Comparison of ENCODE assay signal across 2 cellular contexts in the genomic region with DNA sequence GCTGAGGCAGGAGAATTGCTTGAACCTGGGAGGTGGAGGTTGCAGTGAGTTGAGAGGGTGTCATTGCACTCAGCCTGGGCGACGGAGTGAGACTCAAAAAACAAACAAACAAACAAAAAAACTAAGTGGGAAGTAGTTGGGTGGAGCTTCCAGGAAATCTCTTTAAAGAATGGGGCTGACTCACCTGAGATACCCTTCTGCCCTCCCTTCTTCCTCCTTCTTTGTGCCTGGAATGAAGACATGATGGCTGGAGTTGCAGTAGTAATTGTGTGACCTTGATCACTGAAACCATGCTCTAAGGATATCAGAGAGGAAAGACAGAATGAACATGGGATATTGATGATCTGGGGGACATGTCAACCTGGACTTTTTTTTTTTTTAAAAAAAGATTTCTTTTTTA.
TF ChIP-seq lines count a peak whose summit lies in the region.

No MANE protein-coding gene starts in this region.

TF ChIP-seq in GM23338, 12 proteins besides CTCF, POLR2A, EP300 and RAD21 (continued from another document):
- TF ChIP-seq, protein P1, sequence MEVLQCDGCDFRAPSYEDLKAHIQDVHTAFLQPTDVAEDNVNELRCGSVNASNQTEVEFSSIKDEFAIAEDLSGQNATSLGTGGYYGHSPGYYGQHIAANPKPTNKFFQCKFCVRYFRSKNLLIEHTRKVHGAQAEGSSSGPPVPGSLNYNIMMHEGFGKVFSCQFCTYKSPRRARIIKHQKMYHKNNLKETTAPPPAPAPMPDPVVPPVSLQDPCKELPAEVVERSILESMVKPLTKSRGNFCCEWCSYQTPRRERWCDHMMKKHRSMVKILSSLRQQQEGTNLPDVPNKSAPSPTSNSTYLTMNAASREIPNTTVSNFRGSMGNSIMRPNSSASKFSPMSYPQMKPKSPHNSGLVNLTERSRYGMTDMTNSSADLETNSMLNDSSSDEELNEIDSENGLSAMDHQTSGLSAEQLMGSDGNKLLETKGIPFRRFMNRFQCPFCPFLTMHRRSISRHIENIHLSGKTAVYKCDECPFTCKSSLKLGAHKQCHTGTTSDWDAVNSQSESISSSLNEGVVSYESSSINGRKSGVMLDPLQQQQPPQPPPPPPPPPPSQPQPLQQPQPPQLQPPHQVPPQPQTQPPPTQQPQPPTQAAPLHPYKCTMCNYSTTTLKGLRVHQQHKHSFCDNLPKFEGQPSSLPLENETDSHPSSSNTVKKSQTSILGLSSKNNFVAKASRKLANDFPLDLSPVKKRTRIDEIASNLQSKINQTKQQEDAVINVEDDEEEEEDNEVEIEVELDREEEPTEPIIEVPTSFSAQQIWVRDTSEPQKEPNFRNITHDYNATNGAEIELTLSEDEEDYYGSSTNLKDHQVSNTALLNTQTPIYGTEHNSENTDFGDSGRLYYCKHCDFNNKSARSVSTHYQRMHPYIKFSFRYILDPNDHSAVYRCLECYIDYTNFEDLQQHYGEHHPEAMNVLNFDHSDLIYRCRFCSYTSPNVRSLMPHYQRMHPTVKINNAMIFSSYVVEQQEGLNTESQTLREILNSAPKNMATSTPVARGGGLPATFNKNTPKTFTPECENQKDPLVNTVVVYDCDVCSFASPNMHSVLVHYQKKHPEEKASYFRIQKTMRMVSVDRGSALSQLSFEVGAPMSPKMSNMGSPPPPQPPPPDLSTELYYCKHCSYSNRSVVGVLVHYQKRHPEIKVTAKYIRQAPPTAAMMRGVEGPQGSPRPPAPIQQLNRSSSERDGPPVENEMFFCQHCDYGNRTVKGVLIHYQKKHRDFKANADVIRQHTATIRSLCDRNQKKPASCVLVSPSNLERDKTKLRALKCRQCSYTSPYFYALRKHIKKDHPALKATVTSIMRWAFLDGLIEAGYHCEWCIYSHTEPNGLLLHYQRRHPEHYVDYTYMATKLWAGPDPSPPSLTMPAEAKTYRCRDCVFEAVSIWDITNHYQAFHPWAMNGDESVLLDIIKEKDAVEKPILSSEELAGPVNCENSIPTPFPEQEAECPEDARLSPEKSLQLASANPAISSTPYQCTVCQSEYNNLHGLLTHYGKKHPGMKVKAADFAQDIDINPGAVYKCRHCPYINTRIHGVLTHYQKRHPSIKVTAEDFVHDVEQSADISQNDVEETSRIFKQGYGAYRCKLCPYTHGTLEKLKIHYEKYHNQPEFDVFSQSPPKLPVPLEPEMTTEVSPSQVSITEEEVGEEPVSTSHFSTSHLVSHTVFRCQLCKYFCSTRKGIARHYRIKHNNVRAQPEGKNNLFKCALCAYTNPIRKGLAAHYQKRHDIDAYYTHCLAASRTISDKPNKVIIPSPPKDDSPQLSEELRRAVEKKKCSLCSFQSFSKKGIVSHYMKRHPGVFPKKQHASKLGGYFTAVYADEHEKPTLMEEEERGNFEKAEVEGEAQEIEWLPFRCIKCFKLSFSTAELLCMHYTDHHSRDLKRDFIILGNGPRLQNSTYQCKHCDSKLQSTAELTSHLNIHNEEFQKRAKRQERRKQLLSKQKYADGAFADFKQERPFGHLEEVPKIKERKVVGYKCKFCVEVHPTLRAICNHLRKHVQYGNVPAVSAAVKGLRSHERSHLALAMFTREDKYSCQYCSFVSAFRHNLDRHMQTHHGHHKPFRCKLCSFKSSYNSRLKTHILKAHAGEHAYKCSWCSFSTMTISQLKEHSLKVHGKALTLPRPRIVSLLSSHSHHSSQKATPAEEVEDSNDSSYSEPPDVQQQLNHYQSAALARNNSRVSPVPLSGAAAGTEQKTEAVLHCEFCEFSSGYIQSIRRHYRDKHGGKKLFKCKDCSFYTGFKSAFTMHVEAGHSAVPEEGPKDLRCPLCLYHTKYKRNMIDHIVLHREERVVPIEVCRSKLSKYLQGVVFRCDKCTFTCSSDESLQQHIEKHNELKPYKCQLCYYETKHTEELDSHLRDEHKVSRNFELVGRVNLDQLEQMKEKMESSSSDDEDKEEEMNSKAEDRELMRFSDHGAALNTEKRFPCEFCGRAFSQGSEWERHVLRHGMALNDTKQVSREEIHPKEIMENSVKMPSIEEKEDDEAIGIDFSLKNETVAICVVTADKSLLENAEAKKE (CRISPR knock-in tag; IDR thresholded peaks at IDR 0.05) = no peak
- TF ChIP-seq, protein P2, sequence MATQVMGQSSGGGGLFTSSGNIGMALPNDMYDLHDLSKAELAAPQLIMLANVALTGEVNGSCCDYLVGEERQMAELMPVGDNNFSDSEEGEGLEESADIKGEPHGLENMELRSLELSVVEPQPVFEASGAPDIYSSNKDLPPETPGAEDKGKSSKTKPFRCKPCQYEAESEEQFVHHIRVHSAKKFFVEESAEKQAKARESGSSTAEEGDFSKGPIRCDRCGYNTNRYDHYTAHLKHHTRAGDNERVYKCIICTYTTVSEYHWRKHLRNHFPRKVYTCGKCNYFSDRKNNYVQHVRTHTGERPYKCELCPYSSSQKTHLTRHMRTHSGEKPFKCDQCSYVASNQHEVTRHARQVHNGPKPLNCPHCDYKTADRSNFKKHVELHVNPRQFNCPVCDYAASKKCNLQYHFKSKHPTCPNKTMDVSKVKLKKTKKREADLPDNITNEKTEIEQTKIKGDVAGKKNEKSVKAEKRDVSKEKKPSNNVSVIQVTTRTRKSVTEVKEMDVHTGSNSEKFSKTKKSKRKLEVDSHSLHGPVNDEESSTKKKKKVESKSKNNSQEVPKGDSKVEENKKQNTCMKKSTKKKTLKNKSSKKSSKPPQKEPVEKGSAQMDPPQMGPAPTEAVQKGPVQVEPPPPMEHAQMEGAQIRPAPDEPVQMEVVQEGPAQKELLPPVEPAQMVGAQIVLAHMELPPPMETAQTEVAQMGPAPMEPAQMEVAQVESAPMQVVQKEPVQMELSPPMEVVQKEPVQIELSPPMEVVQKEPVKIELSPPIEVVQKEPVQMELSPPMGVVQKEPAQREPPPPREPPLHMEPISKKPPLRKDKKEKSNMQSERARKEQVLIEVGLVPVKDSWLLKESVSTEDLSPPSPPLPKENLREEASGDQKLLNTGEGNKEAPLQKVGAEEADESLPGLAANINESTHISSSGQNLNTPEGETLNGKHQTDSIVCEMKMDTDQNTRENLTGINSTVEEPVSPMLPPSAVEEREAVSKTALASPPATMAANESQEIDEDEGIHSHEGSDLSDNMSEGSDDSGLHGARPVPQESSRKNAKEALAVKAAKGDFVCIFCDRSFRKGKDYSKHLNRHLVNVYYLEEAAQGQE (IDR thresholded peaks at IDR 0.05; ENCODE audit: unreplicated experiment) = no peak
- TF ChIP-seq STAT1 (IDR thresholded peaks at IDR 0.05; ENCODE audit: unreplicated experiment) (no peak), EZH2phosphoT487 (IDR thresholded peaks at IDR 0.05; ENCODE audit: unreplicated experiment) (no peak), ZNF114 (CRISPR knock-in tag; IDR thresholded peaks at IDR 0.05) (no peak), ZNF331 (CRISPR knock-in tag; IDR thresholded peaks at IDR 0.05; ENCODE audit: low read depth) (no peak), POLR2AphosphoS5 (IDR thresholded peaks at IDR 0.05; ENCODE audit: low read depth) (no peak), NANOG (IDR thresholded peaks at IDR 0.05; ENCODE audit: borderline replicate concordance) (no peak)
- TF ChIP-seq, protein P3, sequence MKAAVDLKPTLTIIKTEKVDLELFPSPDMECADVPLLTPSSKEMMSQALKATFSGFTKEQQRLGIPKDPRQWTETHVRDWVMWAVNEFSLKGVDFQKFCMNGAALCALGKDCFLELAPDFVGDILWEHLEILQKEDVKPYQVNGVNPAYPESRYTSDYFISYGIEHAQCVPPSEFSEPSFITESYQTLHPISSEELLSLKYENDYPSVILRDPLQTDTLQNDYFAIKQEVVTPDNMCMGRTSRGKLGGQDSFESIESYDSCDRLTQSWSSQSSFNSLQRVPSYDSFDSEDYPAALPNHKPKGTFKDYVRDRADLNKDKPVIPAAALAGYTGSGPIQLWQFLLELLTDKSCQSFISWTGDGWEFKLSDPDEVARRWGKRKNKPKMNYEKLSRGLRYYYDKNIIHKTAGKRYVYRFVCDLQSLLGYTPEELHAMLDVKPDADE (IDR thresholded peaks at IDR 0.05) = no peak

TF ChIP-seq in K562, 482 proteins besides CTCF, POLR2A, EP300 and RAD21 (continued from another document and continues in another):
- TF ChIP-seq, protein P4, sequence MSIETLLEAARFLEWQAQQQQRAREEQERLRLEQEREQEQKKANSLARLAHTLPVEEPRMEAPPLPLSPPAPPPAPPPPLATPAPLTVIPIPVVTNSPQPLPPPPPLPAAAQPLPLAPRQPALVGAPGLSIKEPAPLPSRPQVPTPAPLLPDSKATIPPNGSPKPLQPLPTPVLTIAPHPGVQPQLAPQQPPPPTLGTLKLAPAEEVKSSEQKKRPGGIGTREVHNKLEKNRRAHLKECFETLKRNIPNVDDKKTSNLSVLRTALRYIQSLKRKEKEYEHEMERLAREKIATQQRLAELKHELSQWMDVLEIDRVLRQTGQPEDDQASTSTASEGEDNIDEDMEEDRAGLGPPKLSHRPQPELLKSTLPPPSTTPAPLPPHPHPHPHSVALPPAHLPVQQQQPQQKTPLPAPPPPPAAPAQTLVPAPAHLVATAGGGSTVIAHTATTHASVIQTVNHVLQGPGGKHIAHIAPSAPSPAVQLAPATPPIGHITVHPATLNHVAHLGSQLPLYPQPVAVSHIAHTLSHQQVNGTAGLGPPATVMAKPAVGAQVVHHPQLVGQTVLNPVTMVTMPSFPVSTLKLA (conservative IDR thresholded peaks at IDR 0.05) = 0 out of 4 replicates have a peak, but pooled peaks of 1 of the 2 experiments have one; percentile 9
- TF ChIP-seq KDM4B (IDR thresholded peaks at IDR 0.05; ENCODE audit: borderline replicate concordance in 2 of 2, low read depth in 1 of 2) (no peak), JUND (IDR thresholded peaks at IDR 0.05; ENCODE audit: borderline replicate concordance, low read depth, low read length) (peak; percentile 51), JUND (tag; IDR thresholded peaks at IDR 0.05; ENCODE audit: borderline replicate concordance, low read depth, low read length) (peak; percentile 30; the same call in 1 of the 3 replicates), SOX6 (IDR thresholded peaks at IDR 0.05) (peak; percentile 76), TGIF2 (CRISPR knock-in tag; IDR thresholded peaks at IDR 0.05) (no peak), HDAC2 (IDR thresholded peaks at IDR 0.05) (0 out of 2 replicates have a peak, but pooled peaks have one; percentile 48), HDAC1 (IDR thresholded peaks at IDR 0.05) (peak in 1 of 2 experiments; percentile 31; a peak in 1 of 4 replicates), ZNF146 (CRISPR knock-in tag; IDR thresholded peaks at IDR 0.05; ENCODE audit: unreplicated experiment) (no peak), ZNF124 (CRISPR knock-in tag; IDR thresholded peaks at IDR 0.05) (no peak), ARID1B (IDR thresholded peaks at IDR 0.05) (peak; percentile 48), ZFX (CRISPR knock-in tag; IDR thresholded peaks at IDR 0.05) (no peak), CTBP1 (IDR thresholded peaks at IDR 0.05; ENCODE audit: borderline replicate concordance) (peak; percentile 41; the same call in 1 of the 2 replicates), ZEB2 (IDR thresholded peaks at IDR 0.05) (peak; percentile 82), NR2C2 (CRISPR knock-in tag; IDR thresholded peaks at IDR 0.05) (no peak), NR2C2 (tag; IDR thresholded peaks at IDR 0.05) (no peak), BCOR (IDR thresholded peaks at IDR 0.05) (peak; percentile 86), KDM1A (IDR thresholded peaks at IDR 0.05) (peak in 1 of 2 experiments; percentile 43; a peak in 1 of 4 replicates), HLTF (IDR thresholded peaks at IDR 0.05) (peak; percentile 91), FOXK2 (conservative IDR thresholded peaks at IDR 0.05 in 1 of 2, IDR thresholded peaks at IDR 0.05 in 1 of 2; ENCODE audit: low read depth in 2 of 2) (peak in 1 of 2 experiments; percentile 14; a peak in 1 of 4 replicates), SMARCA5 (IDR thresholded peaks at IDR 0.05) (peak; percentile 81; the same call in 1 of the 2 replicates)
- TF ChIP-seq, protein P3 (conservative IDR thresholded peaks at IDR 0.05; ENCODE audit: control insufficient read depth, low read depth, low read length) = no peak
- TF ChIP-seq, protein P5, sequence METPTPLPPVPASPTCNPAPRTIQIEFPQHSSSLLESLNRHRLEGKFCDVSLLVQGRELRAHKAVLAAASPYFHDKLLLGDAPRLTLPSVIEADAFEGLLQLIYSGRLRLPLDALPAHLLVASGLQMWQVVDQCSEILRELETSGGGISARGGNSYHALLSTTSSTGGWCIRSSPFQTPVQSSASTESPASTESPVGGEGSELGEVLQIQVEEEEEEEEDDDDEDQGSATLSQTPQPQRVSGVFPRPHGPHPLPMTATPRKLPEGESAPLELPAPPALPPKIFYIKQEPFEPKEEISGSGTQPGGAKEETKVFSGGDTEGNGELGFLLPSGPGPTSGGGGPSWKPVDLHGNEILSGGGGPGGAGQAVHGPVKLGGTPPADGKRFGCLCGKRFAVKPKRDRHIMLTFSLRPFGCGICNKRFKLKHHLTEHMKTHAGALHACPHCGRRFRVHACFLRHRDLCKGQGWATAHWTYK (CRISPR knock-in tag; IDR thresholded peaks at IDR 0.05) = no peak
- TF ChIP-seq, protein P6, sequence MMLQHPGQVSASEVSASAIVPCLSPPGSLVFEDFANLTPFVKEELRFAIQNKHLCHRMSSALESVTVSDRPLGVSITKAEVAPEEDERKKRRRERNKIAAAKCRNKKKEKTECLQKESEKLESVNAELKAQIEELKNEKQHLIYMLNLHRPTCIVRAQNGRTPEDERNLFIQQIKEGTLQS (IDR thresholded peaks at IDR 0.05) = peak; percentile 24; the same call in 1 of the 2 replicates
- TF ChIP-seq, protein P6 (CRISPR knock-in tag; conservative IDR thresholded peaks at IDR 0.05) = no peak
- TF ChIP-seq, protein P7, sequence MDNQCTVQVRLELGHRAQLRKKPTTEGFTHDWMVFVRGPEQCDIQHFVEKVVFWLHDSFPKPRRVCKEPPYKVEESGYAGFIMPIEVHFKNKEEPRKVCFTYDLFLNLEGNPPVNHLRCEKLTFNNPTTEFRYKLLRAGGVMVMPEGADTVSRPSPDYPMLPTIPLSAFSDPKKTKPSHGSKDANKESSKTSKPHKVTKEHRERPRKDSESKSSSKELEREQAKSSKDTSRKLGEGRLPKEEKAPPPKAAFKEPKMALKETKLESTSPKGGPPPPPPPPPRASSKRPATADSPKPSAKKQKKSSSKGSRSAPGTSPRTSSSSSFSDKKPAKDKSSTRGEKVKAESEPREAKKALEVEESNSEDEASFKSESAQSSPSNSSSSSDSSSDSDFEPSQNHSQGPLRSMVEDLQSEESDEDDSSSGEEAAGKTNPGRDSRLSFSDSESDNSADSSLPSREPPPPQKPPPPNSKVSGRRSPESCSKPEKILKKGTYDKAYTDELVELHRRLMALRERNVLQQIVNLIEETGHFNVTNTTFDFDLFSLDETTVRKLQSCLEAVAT (IDR thresholded peaks at IDR 0.05) = no peak
